ENCODE assay signal across 1 cellular context in the genomic region with DNA sequence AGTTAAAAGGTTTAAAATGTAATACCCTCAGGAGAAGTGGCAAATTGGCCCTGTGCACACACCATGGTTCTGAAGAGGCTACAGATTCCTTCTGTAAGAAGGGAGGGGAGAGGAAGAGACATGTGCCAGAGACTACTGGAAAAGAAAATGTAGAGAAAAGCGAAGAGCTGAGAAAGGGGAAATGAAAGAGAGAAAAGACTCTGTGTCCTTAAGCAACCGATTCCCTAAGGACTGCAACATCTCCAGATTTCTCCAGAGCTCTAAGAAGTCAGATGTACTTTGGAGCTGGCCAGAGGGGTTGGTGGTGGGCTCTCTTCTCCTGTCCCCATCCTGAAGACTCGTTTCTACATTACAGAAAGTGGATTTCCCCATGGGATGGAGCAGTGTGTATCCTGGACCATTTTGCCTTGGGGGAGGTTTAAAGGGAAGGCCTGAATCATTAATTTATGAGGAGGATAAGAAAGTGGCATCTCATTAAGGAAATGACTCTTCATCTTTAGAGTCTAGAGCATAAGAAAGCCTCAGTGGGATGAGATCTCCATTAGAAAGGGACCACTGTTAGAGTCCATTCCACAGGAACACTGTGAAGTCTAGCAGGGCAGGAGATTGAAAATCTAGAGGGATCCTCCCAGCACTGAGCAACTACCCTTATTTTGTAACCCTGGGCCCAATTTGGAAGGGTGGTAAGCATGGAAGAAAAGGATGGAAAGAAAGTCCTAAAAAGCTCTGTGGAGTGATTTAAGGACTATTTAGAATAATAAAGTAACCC.
TF ChIP-seq lines count a peak whose summit lies in the region.

No MANE protein-coding gene starts in this region.

TF ChIP-seq in H1, 55 proteins besides CTCF, POLR2A, EP300 and RAD21:
- no peak for TF ChIP-seq KDM1A (IDR thresholded peaks at IDR 0.05; ENCODE audit: borderline replicate concordance, low read length)
- TF ChIP-seq POU5F1 (IDR thresholded peaks at IDR 0.05; ENCODE audit: low read depth, low read length): 0 out of 2 replicates have a peak, but pooled peaks have one; percentile 42
TF ChIP-seq in H1: peak in this region for 1.
